13 cellular contexts compared by ENCODE assay signal in the genomic region with DNA sequence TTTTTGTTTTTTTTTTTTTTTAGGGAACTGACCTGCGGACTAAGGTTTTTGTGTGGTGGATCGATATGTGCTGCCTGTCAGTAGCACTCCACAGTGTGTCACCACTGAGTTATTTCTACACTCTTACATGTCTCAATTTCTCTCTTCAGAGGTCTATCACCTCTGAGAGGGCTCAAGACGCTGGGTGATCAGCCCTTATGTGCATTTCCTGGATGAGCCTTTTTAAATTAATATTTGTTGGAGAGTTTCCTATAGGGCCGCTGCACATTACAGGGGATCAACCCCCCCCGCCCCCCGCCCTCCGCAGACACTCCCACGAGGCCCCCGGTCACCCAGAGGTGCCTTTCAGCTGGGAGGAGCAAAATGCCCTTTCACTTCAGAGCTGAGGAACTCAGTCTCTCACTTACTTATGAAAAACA. TPM values are rescaled to one million over a fixed set of nuclear protein-coding genes. Genes with fewer than 3 reads are reported as not detected.
A peak's percentile ranks its signal among the peaks of the same experiment; 100 is the strongest.
DNase-seq lines count a peak whose midpoint lies in the region; ATAC-seq and TF ChIP-seq lines count a peak whose summit lies in the region.
"Had no signal": no experiment of that assay in that cellular context is flagged by ENCODE, and none has a peak within 500 bp of the region (broad histone marks: within the 10 kb centered on the region; RNA-seq: fewer than 3 reads in every experiment).

No MANE protein-coding gene starts in this region.

- no peak overlapping the region for H3K4me3 ChIP-seq in SJCRH30

- peak; percentile 50 for ATAC-seq in GM18907 (IDR thresholded peaks at IDR 0.05; ENCODE audit: unreplicated experiment)

- H3K27me3 ChIP-seq in SJCRH30, result no peaks in the 10 kb centered on the region
- H3K27me3 ChIP-seq: stomach had no signal

- no peak for TF ChIP-seq POLR2A in erythroblast (IDR thresholded peaks at IDR 0.05; ENCODE audit: low read length)

- H3K36me3 ChIP-seq in SJCRH30, result no peaks in the 10 kb centered on the region
- H3K36me3 ChIP-seq: stomach had no signal

- H3K4me1 ChIP-seq in SJCRH30, result no peaks in the 10 kb centered on the region

- H3K9me3 ChIP-seq in SJCRH30 (replicated peaks), result no peaks in the 10 kb centered on the region
- H3K9me3 ChIP-seq: stomach had no signal

- no peak overlapping the region for H3K27ac ChIP-seq in SJCRH30
- H3K27ac ChIP-seq: stomach had no signal

- DNase-seq in AML-193 (lab: John Stamatoyannopoulos, UW) (peak; percentile 58 to 64), NCI-H69 (lab: John Stamatoyannopoulos, UW) (peak; percentile 25), erythroblast (lab: John Stamatoyannopoulos, UW) (peak; percentile 8 to 24), SJCRH30 (no peak), NCI-H187 treated with DMSO at 0.1 percent for 48 hours (lab: John Stamatoyannopoulos, UW) (no peak), cerebellum (ENCODE audit: low spot score) (no peak), COLO668 (lab: John Stamatoyannopoulos, UW; ENCODE audit: unreplicated experiment) (no peak)
- DNase-seq: cortex of kidney, glutamatergic neuron, NCI-H345, stomach, T-helper 9 cell had no signal

RNA-seq across cellular contexts. Expression of a gene that starts 34.5 kb away (rescaled TPM):
- 9.8 and 11.4 TPM in 2 replicates for total RNA-seq in SJCRH30 (2014; rRNA removed; shearing (Covaris generic))
- total RNA-seq in cerebellum, result 13.4 TPM

Comparison
In these comparisons a context has a peak if more than half of its experiments do, and no peak if none do; other contexts are left out.
1. DNase-seq: peak in AML-193 (2 of 2), NCI-H69 (single experiment) and erythroblast (2 of 2); none in SJCRH30 (0 of 2), NCI-H187 treated with DMSO at 0.1 percent for 48 hours (single experiment), cerebellum (single experiment) and COLO668 (single experiment).